In the genomic region with DNA sequence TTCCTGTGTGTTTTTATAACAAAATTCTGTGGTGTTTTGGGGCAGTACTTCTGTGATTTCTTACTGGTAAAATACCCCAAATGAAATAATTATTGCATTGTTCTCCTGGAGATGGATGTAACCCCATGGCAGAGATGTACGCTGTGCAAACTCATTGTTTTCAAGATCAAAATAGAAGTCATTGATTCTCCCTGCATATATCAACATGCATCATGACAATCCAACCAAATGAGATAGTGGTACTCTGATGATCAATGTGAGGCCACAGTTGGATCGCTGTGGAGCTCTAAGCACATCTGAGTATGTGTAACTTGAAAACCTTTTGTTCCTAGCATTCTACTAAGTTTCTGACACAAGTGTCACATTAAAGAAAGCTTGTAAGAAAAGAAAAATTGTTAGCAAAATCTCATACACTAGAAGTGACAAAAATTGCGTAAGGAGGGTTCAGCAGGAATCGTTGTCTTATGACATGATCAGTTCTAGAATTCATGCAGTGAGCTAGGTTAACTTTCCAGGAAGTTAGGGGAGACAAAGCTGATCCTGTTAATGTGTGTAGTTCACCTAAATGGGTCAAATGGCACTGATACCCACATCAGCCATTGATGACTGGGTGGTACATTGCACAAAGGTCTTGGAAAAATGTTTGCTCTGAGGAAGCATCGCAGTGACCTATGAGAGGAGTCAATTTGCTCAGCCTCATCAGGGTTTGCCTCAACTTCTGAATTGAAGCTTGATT, we compare ENCODE assay signal across 20 cellular contexts.
A peak's percentile ranks its signal among the peaks of the same experiment; 100 is the strongest.
DNase-seq lines count a peak whose midpoint lies in the region; ATAC-seq, FAIRE-seq and TF ChIP-seq lines count a peak whose summit lies in the region.
"Had no signal": no experiment of that assay in that cellular context is flagged by ENCODE, and none has a peak within 500 bp of the region (broad histone marks: within the 10 kb centered on the region; RNA-seq: fewer than 3 reads in every experiment).

No MANE protein-coding gene starts in this region.

- H2BK15ac ChIP-seq in mesenchymal stem cell (ENCODE audit: low read depth, poor library complexity, severe bottlenecking) = no peak overlapping the region

- peak overlapping the region in 6 of 7 donors; percentile 12 to 68 (median 54) for H3K27ac Mint-ChIP-seq in CD14-positive monocyte
- H3K27ac Mint-ChIP-seq: CD8-positive, alpha-beta memory T cell had no signal

- no peak overlapping the region for H3K18ac ChIP-seq in mesenchymal stem cell (ENCODE audit: low read depth in 1 of 2, low read length in 2 of 2)

- over 99% methylated on average over 4 of the region's 5 CpGs for WGBS in mesenchymal stem cell

- H3K36me3 ChIP-seq in keratinocyte (ENCODE audit: control insufficient read depth in 2 of 2, extremely low read depth in 1 of 2, insufficient read depth in 2 of 2, low read length in 2 of 2) = no peaks in the 10 kb centered on the region
- no peaks in the 10 kb centered on the region for H3K36me3 ChIP-seq in mesenchymal stem cell (ENCODE audit: control insufficient read depth in 1 of 2, insufficient read depth in 2 of 2, low read depth in 1 of 2, low read length in 2 of 2)
- H3K36me3 ChIP-seq: BLaER1 had no signal

- H2BK12ac ChIP-seq in mesenchymal stem cell (ENCODE audit: low read length in 2 of 2) = no peak overlapping the region

- no peak overlapping the region for H2BK5ac ChIP-seq in mesenchymal stem cell (ENCODE audit: low read depth, low read length, poor library complexity, severe bottlenecking)

- peaks cover 32% of the 10 kb centered on the region for H3K4me1 Mint-ChIP-seq in CD14-positive monocyte
- H3K4me1 Mint-ChIP-seq: CD8-positive, alpha-beta memory T cell had no signal

- ATAC-seq in HG02884 (IDR thresholded peaks at IDR 0.05; ENCODE audit: unreplicated experiment) = no peak
- ATAC-seq: K562 had no signal

- intact Hi-C loops in CD14-positive monocyte (cut with micrococcal nuclease) = no loop called here

- H2BK120ac ChIP-seq in mesenchymal stem cell (ENCODE audit: low read depth, low read length) = no peak overlapping the region

- H3K27me3 Mint-ChIP-seq in CD14-positive monocyte (ENCODE audit: low read depth in 3 of 3) = no peaks in the 10 kb centered on the region
- H3K27me3 Mint-ChIP-seq: CD8-positive, alpha-beta memory T cell had no signal

- H3K27me3 ChIP-seq in keratinocyte (ENCODE audit: control insufficient read depth, extremely low read depth, insufficient read depth, low read length) = no peaks in the 10 kb centered on the region
- H3K27me3 ChIP-seq in mesenchymal stem cell (ENCODE audit: control insufficient read depth in 1 of 2, insufficient read depth in 1 of 2, low read length in 2 of 2) = no peaks in the 10 kb centered on the region
- H3K27me3 ChIP-seq: BLaER1 had no signal

- H4K20me1 ChIP-seq in keratinocyte (ENCODE audit: control insufficient read depth, extremely low read depth, insufficient read depth, low read length) = no peaks in the 10 kb centered on the region
- H4K20me1 ChIP-seq: BLaER1 had no signal

- H3K9ac ChIP-seq in keratinocyte (ENCODE audit: control insufficient read depth, extremely low read depth, insufficient read depth, low read length) = no peak overlapping the region
- no peak overlapping the region for H3K9ac ChIP-seq in mesenchymal stem cell (ENCODE audit: low read length)
- H3K9ac ChIP-seq: BLaER1 had no signal

- peak overlapping the region; percentile 96 for H3K27ac ChIP-seq in cingulate gyrus (ENCODE audit: low read depth, low read length)
- H3K27ac ChIP-seq in keratinocyte (ENCODE audit: control insufficient read depth, insufficient read depth, low read length) = no peak overlapping the region
- no peak overlapping the region for H3K27ac ChIP-seq in mesenchymal stem cell (ENCODE audit: low read length, poor library complexity, severe bottlenecking)
- H3K27ac ChIP-seq: BLaER1 had no signal

- peak; percentile 51 for FAIRE-seq in keratinocyte (lab: Jason Lieb, UNC)
- FAIRE-seq: A204.1, GM12892, GM18507, K562 had no signal

- peaks cover 3 to 4% of the 10 kb centered on the region in 2 donors for H3K36me3 Mint-ChIP-seq in CD14-positive monocyte
- H3K36me3 Mint-ChIP-seq: CD8-positive, alpha-beta memory T cell had no signal

- no peak overlapping the region for H4K8ac ChIP-seq in mesenchymal stem cell (ENCODE audit: low read length)

- no peak overlapping the region for H4K91ac ChIP-seq in mesenchymal stem cell (ENCODE audit: low read length)

- H3K9me1 ChIP-seq in keratinocyte (ENCODE audit: control insufficient read depth, extremely low read depth, insufficient read depth, low read length) = no peaks in the 10 kb centered on the region

- no peak overlapping the region for H3K23ac ChIP-seq in mesenchymal stem cell (ENCODE audit: low read length in 2 of 2)

- H3K14ac ChIP-seq in mesenchymal stem cell (ENCODE audit: low read length in 2 of 2) = no peak overlapping the region

- no peak for DNase-seq in CD14-positive monocyte (ENCODE audit: low spot score)
- no peak for DNase-seq in keratinocyte (ENCODE audit: low read depth, low spot score)
- DNase-seq in pons (ENCODE audit: low spot score) = peak; percentile 90
- no peak for DNase-seq in mesenchymal stem cell
- no peak for DNase-seq in NK-92 treated with Interleukin-12 subunit alpha and Interleukin-12 subunit beta, amount 100 ng/mL, for 24 hours (lab: John Stamatoyannopoulos, UW)
- no peak for DNase-seq in activated gamma-delta T cell treated with Interleukin-2 at 50 U/mL for 16 hours
- DNase-seq: CD8-positive, alpha-beta memory T cell; DMS53; GOT3; NCI-H1694 treated with DMSO at 0.1 percent for 48 hours; NCI-H774; OCI-M1; SHP77 had no signal

- no peak overlapping the region for H3K4ac ChIP-seq in mesenchymal stem cell (ENCODE audit: low read depth in 1 of 2, low read length in 2 of 2)

- H3K4me1 ChIP-seq in keratinocyte (ENCODE audit: control insufficient read depth, extremely low read depth, insufficient read depth, low read length) (no peaks in the 10 kb centered on the region), mesenchymal stem cell (ENCODE audit: control insufficient read depth, insufficient read depth, low read depth, low read length) (no peaks in the 10 kb centered on the region)

- TF ChIP-seq CTCF in CD14-positive monocyte (IDR thresholded peaks at IDR 0.05) = no peak
- TF ChIP-seq CTCF in keratinocyte (optimal IDR thresholded peaks at IDR 0.05 in 1 of 3, IDR thresholded peaks at IDR 0.05 in 1 of 3, conservative IDR thresholded peaks at IDR 0.05 in 1 of 3; ENCODE audit: extremely low read depth in 1 of 3, insufficient read depth in 2 of 3, low read length in 3 of 3) = no peak

- H3K9me3 Mint-ChIP-seq in CD14-positive monocyte = no peaks in the 10 kb centered on the region

- no peak overlapping the region for H3K4me3 Mint-ChIP-seq in CD14-positive monocyte
- H3K4me3 Mint-ChIP-seq: CD8-positive, alpha-beta memory T cell had no signal

- H3K79me1 ChIP-seq in mesenchymal stem cell (replicated peaks; ENCODE audit: low read length, poor library complexity, severe bottlenecking) = no peaks in the 10 kb centered on the region

- H2AK5ac ChIP-seq in mesenchymal stem cell (ENCODE audit: low read length, severe bottlenecking) = no peak overlapping the region

- H2AFZ ChIP-seq in keratinocyte (ENCODE audit: control insufficient read depth, low read length) (no peak overlapping the region), mesenchymal stem cell (ENCODE audit: low read depth, low read length) (no peak overlapping the region)

- H3K79me2 ChIP-seq in keratinocyte (ENCODE audit: control insufficient read depth, insufficient read depth, low read length) = no peaks in the 10 kb centered on the region

- H3K4me3 ChIP-seq in keratinocyte (ENCODE audit: control insufficient read depth in 2 of 3, extremely low read depth in 1 of 3, insufficient read depth in 2 of 3, low read depth in 1 of 3, low read length in 3 of 3) (no peak overlapping the region), mesenchymal stem cell (ENCODE audit: insufficient read depth in 1 of 2, low read depth in 1 of 2, low read length in 2 of 2) (no peak overlapping the region)
- H3K4me3 ChIP-seq: BLaER1, K562 had no signal

- no peaks in the 10 kb centered on the region for H3K9me3 ChIP-seq in keratinocyte (ENCODE audit: control insufficient read depth, low read depth, low read length)
- H3K9me3 ChIP-seq in mesenchymal stem cell (ENCODE audit: control insufficient read depth, low read length) = no peaks in the 10 kb centered on the region
- H3K9me3 ChIP-seq: BLaER1 had no signal

- dilution Hi-C loops in keratinocyte (cut with MboI; ENCODE audit: extremely low pct_ligation_motif_present, low sequenced_read_pairs) = no loop called here

- H3K4me2 ChIP-seq in keratinocyte (ENCODE audit: control insufficient read depth, extremely low read depth, insufficient read depth, low read depth, low read length) = no peak overlapping the region
- no peak overlapping the region for H3K4me2 ChIP-seq in mesenchymal stem cell (ENCODE audit: low read length, poor library complexity, severe bottlenecking)
- H3K4me2 ChIP-seq: BLaER1 had no signal
